1 cellular context compared by ENCODE assay signal in the genomic region with DNA sequence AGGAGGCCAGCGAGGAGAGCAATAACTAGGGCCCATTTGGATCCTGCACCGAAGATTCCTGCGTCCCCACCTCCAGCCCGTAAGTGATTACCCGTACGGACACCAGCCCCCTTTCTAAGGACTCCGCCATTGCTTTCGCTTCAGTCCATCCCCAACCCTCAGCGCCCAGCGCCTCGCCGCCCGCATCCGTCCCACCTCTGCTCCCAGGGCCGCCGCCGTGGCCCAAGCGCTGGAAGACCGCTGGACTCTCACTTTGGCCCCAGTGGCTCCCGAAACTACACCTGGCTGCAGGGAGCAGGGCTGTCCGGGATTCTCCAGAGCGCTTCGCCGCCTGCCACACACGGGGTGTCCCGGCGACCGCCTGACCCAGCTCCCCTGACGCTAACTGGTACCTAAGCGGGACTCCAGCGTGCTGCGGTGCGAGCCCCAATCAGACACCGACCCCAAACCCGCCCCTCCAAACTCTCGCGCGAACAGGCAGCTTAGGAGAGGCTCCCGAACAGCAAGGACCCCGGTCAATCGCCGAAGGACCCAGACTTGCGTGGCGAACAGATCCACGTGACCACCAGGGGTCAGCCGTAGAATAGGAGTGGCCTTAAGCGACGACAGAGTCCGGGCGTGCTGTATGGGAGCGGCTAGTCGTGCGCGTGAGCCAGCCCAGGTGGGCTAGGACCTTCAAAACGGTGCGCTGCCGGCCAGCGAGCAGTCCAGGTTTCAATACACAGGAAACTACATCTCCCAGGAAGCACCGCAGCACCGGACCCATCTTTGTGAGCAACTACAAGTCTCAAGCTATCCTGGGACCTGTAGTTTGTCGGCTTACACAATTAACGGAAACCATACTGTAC.
TF ChIP-seq lines count a peak whose summit lies in the region.

A gene (minus strand): TSS at position 363 of the 848 bp plus-strand sequence. CDS start 771 bp downstream, outside the sequence.

TF ChIP-seq in K562, 482 proteins besides CTCF, POLR2A, EP300 and RAD21 (continued from another document and continues in another):
- TF ChIP-seq, protein P1, sequence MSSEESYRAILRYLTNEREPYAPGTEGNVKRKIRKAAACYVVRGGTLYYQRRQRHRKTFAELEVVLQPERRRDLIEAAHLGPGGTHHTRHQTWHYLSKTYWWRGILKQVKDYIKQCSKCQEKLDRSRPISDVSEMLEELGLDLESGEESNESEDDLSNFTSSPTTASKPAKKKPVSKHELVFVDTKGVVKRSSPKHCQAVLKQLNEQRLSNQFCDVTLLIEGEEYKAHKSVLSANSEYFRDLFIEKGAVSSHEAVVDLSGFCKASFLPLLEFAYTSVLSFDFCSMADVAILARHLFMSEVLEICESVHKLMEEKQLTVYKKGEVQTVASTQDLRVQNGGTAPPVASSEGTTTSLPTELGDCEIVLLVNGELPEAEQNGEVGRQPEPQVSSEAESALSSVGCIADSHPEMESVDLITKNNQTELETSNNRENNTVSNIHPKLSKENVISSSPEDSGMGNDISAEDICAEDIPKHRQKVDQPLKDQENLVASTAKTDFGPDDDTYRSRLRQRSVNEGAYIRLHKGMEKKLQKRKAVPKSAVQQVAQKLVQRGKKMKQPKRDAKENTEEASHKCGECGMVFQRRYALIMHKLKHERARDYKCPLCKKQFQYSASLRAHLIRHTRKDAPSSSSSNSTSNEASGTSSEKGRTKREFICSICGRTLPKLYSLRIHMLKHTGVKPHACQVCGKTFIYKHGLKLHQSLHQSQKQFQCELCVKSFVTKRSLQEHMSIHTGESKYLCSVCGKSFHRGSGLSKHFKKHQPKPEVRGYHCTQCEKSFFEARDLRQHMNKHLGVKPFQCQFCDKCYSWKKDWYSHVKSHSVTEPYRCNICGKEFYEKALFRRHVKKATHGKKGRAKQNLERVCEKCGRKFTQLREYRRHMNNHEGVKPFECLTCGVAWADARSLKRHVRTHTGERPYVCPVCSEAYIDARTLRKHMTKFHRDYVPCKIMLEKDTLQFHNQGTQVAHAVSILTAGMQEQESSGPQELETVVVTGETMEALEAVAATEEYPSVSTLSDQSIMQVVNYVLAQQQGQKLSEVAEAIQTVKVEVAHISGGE (CRISPR knock-in tag; IDR thresholded peaks at IDR 0.05): peak in 1 of 3 experiments; percentile 89; a peak in 2 of 6 replicates
- TF ChIP-seq SUPT5H (IDR thresholded peaks at IDR 0.05) (peak; percentile 85), CEBPB (tag; IDR thresholded peaks at IDR 0.05) (peak; percentile 63), ASH1L (IDR thresholded peaks at IDR 0.05; ENCODE audit: borderline replicate concordance, low read depth, partially characterized antibody) (no peak), SETDB1 (IDR thresholded peaks at IDR 0.05; ENCODE audit: low read length) (no peak), HNRNPUL1 (IDR thresholded peaks at IDR 0.05; ENCODE audit: low read length) (no peak), TSC22D4 (tag; IDR thresholded peaks at IDR 0.05) (no peak), ZNF143 (CRISPR knock-in tag; IDR thresholded peaks at IDR 0.05) (peak; percentile 99), RBM34 (IDR thresholded peaks at IDR 0.05; ENCODE audit: borderline replicate concordance, insufficient read depth, low read length) (no peak), TAF1 (IDR thresholded peaks at IDR 0.05; ENCODE audit: control insufficient read depth, extremely low read depth, insufficient read depth, low read length, severe bottlenecking) (peak; percentile 77), TCF7 (IDR thresholded peaks at IDR 0.05; ENCODE audit: borderline replicate concordance) (no peak), GTF2A2 (tag; IDR thresholded peaks at IDR 0.05) (no peak), ZNF785 (CRISPR knock-in tag; IDR thresholded peaks at IDR 0.05) (no peak), ZNF780A (CRISPR knock-in tag; IDR thresholded peaks at IDR 0.05) (no peak), FIP1L1 (IDR thresholded peaks at IDR 0.05; ENCODE audit: low read depth, low read length, poor library complexity, severe bottlenecking) (peak; percentile 92), YY1 (IDR thresholded peaks at IDR 0.05; ENCODE audit: borderline replicate concordance in 1 of 3, control insufficient read depth in 1 of 3, extremely low read depth in 1 of 3, insufficient read depth in 3 of 3, insufficient read length in 1 of 3, insufficient replicate concordance in 2 of 3, low read depth in 1 of 3, low read length in 2 of 3) (peak; percentile 28 to 81 (median 72))
- TF ChIP-seq, protein P2, sequence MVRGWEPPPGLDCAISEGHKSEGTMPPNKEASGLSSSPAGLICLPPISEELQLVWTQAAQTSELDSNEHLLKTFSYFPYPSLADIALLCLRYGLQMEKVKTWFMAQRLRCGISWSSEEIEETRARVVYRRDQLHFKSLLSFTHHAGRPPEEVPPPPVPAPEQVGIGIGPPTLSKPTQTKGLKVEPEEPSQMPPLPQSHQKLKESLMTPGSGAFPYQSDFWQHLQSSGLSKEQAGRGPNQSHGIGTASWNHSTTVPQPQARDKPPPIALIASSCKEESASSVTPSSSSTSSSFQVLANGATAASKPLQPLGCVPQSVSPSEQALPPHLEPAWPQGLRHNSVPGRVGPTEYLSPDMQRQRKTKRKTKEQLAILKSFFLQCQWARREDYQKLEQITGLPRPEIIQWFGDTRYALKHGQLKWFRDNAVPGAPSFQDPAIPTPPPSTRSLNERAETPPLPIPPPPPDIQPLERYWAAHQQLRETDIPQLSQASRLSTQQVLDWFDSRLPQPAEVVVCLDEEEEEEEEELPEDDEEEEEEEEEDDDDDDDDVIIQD (CRISPR knock-in tag; IDR thresholded peaks at IDR 0.05): no peak
- TF ChIP-seq, protein P3, sequence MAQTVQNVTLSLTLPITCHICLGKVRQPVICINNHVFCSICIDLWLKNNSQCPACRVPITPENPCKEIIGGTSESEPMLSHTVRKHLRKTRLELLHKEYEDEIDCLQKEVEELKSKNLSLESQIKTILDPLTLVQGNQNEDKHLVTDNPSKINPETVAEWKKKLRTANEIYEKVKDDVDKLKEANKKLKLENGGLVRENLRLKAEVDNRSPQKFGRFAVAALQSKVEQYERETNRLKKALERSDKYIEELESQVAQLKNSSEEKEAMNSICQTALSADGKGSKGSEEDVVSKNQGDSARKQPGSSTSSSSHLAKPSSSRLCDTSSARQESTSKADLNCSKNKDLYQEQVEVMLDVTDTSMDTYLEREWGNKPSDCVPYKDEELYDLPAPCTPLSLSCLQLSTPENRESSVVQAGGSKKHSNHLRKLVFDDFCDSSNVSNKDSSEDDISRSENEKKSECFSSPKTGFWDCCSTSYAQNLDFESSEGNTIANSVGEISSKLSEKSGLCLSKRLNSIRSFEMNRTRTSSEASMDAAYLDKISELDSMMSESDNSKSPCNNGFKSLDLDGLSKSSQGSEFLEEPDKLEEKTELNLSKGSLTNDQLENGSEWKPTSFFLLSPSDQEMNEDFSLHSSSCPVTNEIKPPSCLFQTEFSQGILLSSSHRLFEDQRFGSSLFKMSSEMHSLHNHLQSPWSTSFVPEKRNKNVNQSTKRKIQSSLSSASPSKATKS (CRISPR knock-in tag; IDR thresholded peaks at IDR 0.05): no peak
- TF ChIP-seq, protein P4, sequence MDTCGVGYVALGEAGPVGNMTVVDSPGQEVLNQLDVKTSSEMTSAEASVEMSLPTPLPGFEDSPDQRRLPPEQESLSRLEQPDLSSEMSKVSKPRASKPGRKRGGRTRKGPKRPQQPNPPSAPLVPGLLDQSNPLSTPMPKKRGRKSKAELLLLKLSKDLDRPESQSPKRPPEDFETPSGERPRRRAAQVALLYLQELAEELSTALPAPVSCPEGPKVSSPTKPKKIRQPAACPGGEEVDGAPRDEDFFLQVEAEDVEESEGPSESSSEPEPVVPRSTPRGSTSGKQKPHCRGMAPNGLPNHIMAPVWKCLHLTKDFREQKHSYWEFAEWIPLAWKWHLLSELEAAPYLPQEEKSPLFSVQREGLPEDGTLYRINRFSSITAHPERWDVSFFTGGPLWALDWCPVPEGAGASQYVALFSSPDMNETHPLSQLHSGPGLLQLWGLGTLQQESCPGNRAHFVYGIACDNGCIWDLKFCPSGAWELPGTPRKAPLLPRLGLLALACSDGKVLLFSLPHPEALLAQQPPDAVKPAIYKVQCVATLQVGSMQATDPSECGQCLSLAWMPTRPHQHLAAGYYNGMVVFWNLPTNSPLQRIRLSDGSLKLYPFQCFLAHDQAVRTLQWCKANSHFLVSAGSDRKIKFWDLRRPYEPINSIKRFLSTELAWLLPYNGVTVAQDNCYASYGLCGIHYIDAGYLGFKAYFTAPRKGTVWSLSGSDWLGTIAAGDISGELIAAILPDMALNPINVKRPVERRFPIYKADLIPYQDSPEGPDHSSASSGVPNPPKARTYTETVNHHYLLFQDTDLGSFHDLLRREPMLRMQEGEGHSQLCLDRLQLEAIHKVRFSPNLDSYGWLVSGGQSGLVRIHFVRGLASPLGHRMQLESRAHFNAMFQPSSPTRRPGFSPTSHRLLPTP (IDR thresholded peaks at IDR 0.05; ENCODE audit: borderline replicate concordance, extremely low read depth, insufficient read length): no peak
- TF ChIP-seq, protein P5, sequence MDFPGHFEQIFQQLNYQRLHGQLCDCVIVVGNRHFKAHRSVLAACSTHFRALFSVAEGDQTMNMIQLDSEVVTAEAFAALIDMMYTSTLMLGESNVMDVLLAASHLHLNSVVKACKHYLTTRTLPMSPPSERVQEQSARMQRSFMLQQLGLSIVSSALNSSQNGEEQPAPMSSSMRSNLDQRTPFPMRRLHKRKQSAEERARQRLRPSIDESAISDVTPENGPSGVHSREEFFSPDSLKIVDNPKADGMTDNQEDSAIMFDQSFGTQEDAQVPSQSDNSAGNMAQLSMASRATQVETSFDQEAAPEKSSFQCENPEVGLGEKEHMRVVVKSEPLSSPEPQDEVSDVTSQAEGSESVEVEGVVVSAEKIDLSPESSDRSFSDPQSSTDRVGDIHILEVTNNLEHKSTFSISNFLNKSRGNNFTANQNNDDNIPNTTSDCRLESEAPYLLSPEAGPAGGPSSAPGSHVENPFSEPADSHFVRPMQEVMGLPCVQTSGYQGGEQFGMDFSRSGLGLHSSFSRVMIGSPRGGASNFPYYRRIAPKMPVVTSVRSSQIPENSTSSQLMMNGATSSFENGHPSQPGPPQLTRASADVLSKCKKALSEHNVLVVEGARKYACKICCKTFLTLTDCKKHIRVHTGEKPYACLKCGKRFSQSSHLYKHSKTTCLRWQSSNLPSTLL (IDR thresholded peaks at IDR 0.05): no peak
- TF ChIP-seq, protein P6, sequence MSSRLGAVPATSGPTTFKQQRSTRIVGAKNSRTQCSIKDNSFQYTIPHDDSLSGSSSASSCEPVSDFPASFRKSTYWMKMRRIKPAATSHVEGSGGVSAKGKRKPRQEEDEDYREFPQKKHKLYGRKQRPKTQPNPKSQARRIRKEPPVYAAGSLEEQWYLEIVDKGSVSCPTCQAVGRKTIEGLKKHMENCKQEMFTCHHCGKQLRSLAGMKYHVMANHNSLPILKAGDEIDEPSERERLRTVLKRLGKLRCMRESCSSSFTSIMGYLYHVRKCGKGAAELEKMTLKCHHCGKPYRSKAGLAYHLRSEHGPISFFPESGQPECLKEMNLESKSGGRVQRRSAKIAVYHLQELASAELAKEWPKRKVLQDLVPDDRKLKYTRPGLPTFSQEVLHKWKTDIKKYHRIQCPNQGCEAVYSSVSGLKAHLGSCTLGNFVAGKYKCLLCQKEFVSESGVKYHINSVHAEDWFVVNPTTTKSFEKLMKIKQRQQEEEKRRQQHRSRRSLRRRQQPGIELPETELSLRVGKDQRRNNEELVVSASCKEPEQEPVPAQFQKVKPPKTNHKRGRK (tag; IDR thresholded peaks at IDR 0.05): no peak
- TF ChIP-seq, protein P7, sequence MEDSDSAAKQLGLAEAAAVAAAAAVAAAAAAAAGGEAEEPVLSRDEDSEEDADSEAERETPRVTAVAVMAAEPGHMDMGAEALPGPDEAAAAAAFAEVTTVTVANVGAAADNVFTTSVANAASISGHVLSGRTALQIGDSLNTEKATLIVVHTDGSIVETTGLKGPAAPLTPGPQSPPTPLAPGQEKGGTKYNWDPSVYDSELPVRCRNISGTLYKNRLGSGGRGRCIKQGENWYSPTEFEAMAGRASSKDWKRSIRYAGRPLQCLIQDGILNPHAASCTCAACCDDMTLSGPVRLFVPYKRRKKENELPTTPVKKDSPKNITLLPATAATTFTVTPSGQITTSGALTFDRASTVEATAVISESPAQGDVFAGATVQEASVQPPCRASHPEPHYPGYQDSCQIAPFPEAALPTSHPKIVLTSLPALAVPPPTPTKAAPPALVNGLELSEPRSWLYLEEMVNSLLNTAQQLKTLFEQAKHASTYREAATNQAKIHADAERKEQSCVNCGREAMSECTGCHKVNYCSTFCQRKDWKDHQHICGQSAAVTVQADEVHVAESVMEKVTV (CRISPR knock-in tag; IDR thresholded peaks at IDR 0.05): peak; percentile 66
- TF ChIP-seq, protein P8, sequence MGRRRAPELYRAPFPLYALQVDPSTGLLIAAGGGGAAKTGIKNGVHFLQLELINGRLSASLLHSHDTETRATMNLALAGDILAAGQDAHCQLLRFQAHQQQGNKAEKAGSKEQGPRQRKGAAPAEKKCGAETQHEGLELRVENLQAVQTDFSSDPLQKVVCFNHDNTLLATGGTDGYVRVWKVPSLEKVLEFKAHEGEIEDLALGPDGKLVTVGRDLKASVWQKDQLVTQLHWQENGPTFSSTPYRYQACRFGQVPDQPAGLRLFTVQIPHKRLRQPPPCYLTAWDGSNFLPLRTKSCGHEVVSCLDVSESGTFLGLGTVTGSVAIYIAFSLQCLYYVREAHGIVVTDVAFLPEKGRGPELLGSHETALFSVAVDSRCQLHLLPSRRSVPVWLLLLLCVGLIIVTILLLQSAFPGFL (CRISPR knock-in tag; IDR thresholded peaks at IDR 0.05): no peak
- TF ChIP-seq, protein P9, sequence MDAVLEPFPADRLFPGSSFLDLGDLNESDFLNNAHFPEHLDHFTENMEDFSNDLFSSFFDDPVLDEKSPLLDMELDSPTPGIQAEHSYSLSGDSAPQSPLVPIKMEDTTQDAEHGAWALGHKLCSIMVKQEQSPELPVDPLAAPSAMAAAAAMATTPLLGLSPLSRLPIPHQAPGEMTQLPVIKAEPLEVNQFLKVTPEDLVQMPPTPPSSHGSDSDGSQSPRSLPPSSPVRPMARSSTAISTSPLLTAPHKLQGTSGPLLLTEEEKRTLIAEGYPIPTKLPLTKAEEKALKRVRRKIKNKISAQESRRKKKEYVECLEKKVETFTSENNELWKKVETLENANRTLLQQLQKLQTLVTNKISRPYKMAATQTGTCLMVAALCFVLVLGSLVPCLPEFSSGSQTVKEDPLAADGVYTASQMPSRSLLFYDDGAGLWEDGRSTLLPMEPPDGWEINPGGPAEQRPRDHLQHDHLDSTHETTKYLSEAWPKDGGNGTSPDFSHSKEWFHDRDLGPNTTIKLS (IDR thresholded peaks at IDR 0.05; ENCODE audit: borderline replicate concordance, low read depth): peak; percentile 97
- TF ChIP-seq, protein P10, sequence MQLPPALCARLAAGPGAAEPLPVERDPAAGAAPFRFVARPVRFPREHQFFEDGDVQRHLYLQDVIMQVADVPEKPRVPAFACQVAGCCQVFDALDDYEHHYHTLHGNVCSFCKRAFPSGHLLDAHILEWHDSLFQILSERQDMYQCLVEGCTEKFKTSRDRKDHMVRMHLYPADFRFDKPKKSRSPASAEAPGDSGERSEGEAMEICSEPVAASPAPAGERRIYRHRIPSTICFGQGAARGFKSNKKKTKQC (CRISPR knock-in tag; IDR thresholded peaks at IDR 0.05): peak; percentile 56
